8 cellular contexts compared by ENCODE assay signal in the genomic region with DNA sequence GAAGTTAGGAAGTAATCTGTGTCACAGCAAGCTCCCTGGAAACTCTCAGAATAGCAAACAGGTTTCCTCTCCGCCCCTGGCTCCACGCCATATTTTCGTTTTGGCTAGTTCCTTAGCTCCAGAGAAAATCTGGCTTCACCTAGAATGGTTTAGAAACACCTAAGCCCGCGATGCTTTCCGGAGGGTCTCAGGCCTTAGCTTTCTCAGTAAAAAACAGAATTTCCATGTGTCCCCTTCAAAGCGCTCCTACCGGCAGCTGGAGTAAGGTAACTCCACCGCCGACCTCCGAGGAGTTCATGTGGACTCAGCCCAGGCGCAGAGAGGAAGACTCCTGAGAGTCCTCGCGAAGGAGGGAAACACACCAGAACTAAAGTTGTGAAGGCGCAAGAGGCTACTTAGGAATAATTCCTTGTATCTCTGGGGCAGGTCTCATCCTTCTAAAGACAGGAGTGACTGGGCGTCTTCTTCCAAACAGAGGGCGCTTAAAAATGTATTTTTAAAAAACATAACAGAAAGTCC. TPM values are rescaled to one million over a fixed set of nuclear protein-coding genes. Genes with fewer than 3 reads are reported as not detected.
A peak's percentile ranks its signal among the peaks of the same experiment; 100 is the strongest.
DNase-seq lines count a peak whose midpoint lies in the region; ATAC-seq and TF ChIP-seq lines count a peak whose summit lies in the region.

No MANE protein-coding gene starts in this region.

- no peaks in the 10 kb centered on the region for H3K9me3 ChIP-seq in effector memory CD4-positive, alpha-beta T cell (ENCODE audit: control insufficient read depth, low read length)
- H3K9me3 ChIP-seq in mesenchymal stem cell (ENCODE audit: control insufficient read depth, low read length) (no peaks in the 10 kb centered on the region), stomach (no peaks in the 10 kb centered on the region)

- H2BK15ac ChIP-seq in mesenchymal stem cell (ENCODE audit: low read depth, poor library complexity, severe bottlenecking) = no peak overlapping the region

- H3K27ac Mint-ChIP-seq in activated B cell treated with CpG ODN at 0.5 μM for 24 hours = peak overlapping the region; percentile 97

- peak overlapping the region; percentile 64 for H3K9ac ChIP-seq in mesenchymal stem cell (ENCODE audit: low read length)

- peaks cover 39% of the 10 kb centered on the region for H3K36me3 Mint-ChIP-seq in activated B cell treated with CpG ODN at 0.5 μM for 24 hours (ENCODE audit: low read depth)

- H3K9me3 Mint-ChIP-seq in activated B cell treated with CpG ODN at 0.5 μM for 24 hours = no peaks in the 10 kb centered on the region

- TF ChIP-seq POLR2A in stomach (IDR thresholded peaks at IDR 0.05) = no peak

- H4K91ac ChIP-seq in mesenchymal stem cell (ENCODE audit: low read length) = no peak overlapping the region

- H3K79me1 ChIP-seq in mesenchymal stem cell (replicated peaks; ENCODE audit: low read length, poor library complexity, severe bottlenecking) = no peaks in the 10 kb centered on the region

- no peak overlapping the region for H3K4ac ChIP-seq in mesenchymal stem cell (ENCODE audit: low read depth in 1 of 2, low read length in 2 of 2)

- DNase-seq in ELF-1 (ENCODE audit: low read depth, low spot score) = peak; percentile 46
- no peak for DNase-seq in Jurkat, Clone E6-1 (ENCODE audit: low read depth, low spot score)
- no peak for DNase-seq in activated B cell treated with CpG ODN at 0.5 μM for 24 hours
- peak in 2 of 3 donors; percentile 16 to 25 for DNase-seq in effector memory CD4-positive, alpha-beta T cell
- DNase-seq in mesenchymal stem cell = peak; percentile 18
- DNase-seq in stomach = peak; percentile 83
- no peak for DNase-seq in germinal center (ENCODE audit: low spot score)
- no peak for DNase-seq in UCSD-AML1 (lab: John Stamatoyannopoulos, UW; ENCODE audit: unreplicated experiment)

- H3K27me3 ChIP-seq in effector memory CD4-positive, alpha-beta T cell (replicated peaks; ENCODE audit: control insufficient read depth, insufficient read depth, low read length, poor library complexity, severe bottlenecking) = no peaks in the 10 kb centered on the region
- H3K27me3 ChIP-seq in mesenchymal stem cell (ENCODE audit: control insufficient read depth in 1 of 2, insufficient read depth in 1 of 2, low read length in 2 of 2) (peaks cover 47 to 51% of the 10 kb centered on the region in 2 experiments), stomach (no peaks in the 10 kb centered on the region)

- 6% methylated on average over 16 of the region's 17 CpGs for WGBS in mesenchymal stem cell
- WGBS in stomach, 5 donors = 0 to 1% (median 0%) methylated on average over 17 of the region's 17 CpGs

- H3K27ac ChIP-seq in effector memory CD4-positive, alpha-beta T cell (ENCODE audit: insufficient read depth, low read length, poor library complexity, severe bottlenecking) = peak overlapping the region; percentile 78
- H3K27ac ChIP-seq in mesenchymal stem cell (ENCODE audit: low read length, poor library complexity, severe bottlenecking) = no peak overlapping the region
- peak overlapping the region; percentile 88 to 95 (median 93) for H3K27ac ChIP-seq in stomach

- H3K27me3 Mint-ChIP-seq in activated B cell treated with CpG ODN at 0.5 μM for 24 hours = no peaks in the 10 kb centered on the region

- peaks cover 39% of the 10 kb centered on the region for H3K4me1 ChIP-seq in effector memory CD4-positive, alpha-beta T cell (ENCODE audit: control insufficient read depth, insufficient read depth, low read length, poor library complexity, severe bottlenecking)
- H3K4me1 ChIP-seq in mesenchymal stem cell (ENCODE audit: control insufficient read depth, insufficient read depth, low read depth, low read length) (peaks cover 12% of the 10 kb centered on the region), stomach (peaks cover 18 to 54% (median 39%) of the 10 kb centered on the region in 4 donors)

- intact Hi-C loops in activated B cell treated with CpG ODN at 0.5 μM for 24 hours (cut with micrococcal nuclease) = loop anchor here (1.0 to 5.0 kb wide), 3 partner anchors 17 to 1015 kb away; a partner anchor contains a TSS
- intact Hi-C loops in stomach (cut with DNase I; ENCODE audit: low total_unique reads) = no loop called here

- H3K4me2 ChIP-seq in mesenchymal stem cell (ENCODE audit: low read length, poor library complexity, severe bottlenecking) = peak overlapping the region; percentile 97

- POLR2A ChIA-PET in activated B cell treated with CpG ODN at 0.5 μM for 24 hours (lab: Charles Lee) = interaction anchor here (1.1 to 6.7 kb wide), 9 partner anchors 9 to 82 kb away, joined by 3 to 64 read pairs (median 6); no protein-coding TSS in a partner anchor

- H2AFZ ChIP-seq in mesenchymal stem cell (ENCODE audit: low read depth, low read length) = peak overlapping the region; percentile 74

- TF ChIP-seq CTCF in activated B cell treated with CpG ODN at 0.5 μM for 24 hours (IDR thresholded peaks at IDR 0.05) (no peak), stomach (IDR thresholded peaks at IDR 0.05) (no peak)

- H3K18ac ChIP-seq in mesenchymal stem cell (ENCODE audit: low read depth in 1 of 2, low read length in 2 of 2) = no peak overlapping the region

- H3K4me1 Mint-ChIP-seq in activated B cell treated with CpG ODN at 0.5 μM for 24 hours = peaks cover 92% of the 10 kb centered on the region

- H2BK5ac ChIP-seq in mesenchymal stem cell (ENCODE audit: low read depth, low read length, poor library complexity, severe bottlenecking) = no peak overlapping the region

- no peak overlapping the region for H3K14ac ChIP-seq in mesenchymal stem cell (ENCODE audit: low read length in 2 of 2)

- CTCF ChIA-PET in activated B cell treated with CpG ODN at 0.5 μM for 24 hours (lab: Charles Lee) = interaction anchor here (0.9 to 1.4 kb wide), 7 partner anchors 9 to 127 kb away, joined by 3 to 14 read pairs (median 5); no protein-coding TSS in a partner anchor

- peak overlapping the region; percentile 99 for H3K4me3 Mint-ChIP-seq in activated B cell treated with CpG ODN at 0.5 μM for 24 hours

- peak overlapping the region; percentile 58 for H3K4me3 ChIP-seq in Jurkat, Clone E6-1 (ENCODE audit: low read length)
- peak overlapping the region; percentile 83 for H3K4me3 ChIP-seq in effector memory CD4-positive, alpha-beta T cell (ENCODE audit: insufficient read depth, low read depth, low read length, poor library complexity, severe bottlenecking)
- peak overlapping the region; percentile 56 to 75 for H3K4me3 ChIP-seq in mesenchymal stem cell (ENCODE audit: insufficient read depth in 1 of 2, low read depth in 1 of 2, low read length in 2 of 2)
- peak overlapping the region; percentile 57 to 71 (median 58) for H3K4me3 ChIP-seq in stomach

- no peaks in the 10 kb centered on the region for H3K36me3 ChIP-seq in effector memory CD4-positive, alpha-beta T cell (ENCODE audit: control insufficient read depth, insufficient read depth, low read length)
- H3K36me3 ChIP-seq in mesenchymal stem cell (ENCODE audit: control insufficient read depth in 1 of 2, insufficient read depth in 2 of 2, low read depth in 1 of 2, low read length in 2 of 2) = no peaks in the 10 kb centered on the region
- H3K36me3 ChIP-seq in stomach = peaks cover 0 to 3% (median 0%) of the 10 kb centered on the region in 4 donors

- H2BK120ac ChIP-seq in mesenchymal stem cell (ENCODE audit: low read depth, low read length) = no peak overlapping the region

- peak; percentile 20 for ATAC-seq in activated B cell treated with CpG ODN at 0.5 μM for 24 hours (ENCODE audit: low read depth)

- no peak overlapping the region for H4K8ac ChIP-seq in mesenchymal stem cell (ENCODE audit: low read length)

- TF ChIP-seq EP300 in stomach (IDR thresholded peaks at IDR 0.05) = no peak

- no peak overlapping the region for H3K23ac ChIP-seq in mesenchymal stem cell (ENCODE audit: low read length in 2 of 2)

- H2AK5ac ChIP-seq in mesenchymal stem cell (ENCODE audit: low read length, severe bottlenecking) = no peak overlapping the region

- no peak overlapping the region for H2BK12ac ChIP-seq in mesenchymal stem cell (ENCODE audit: low read length in 2 of 2)

RNA-seq across cellular contexts. Expression of a gene that starts 0.4 kb away (rescaled TPM):
- polyA plus RNA-seq in Jurkat, Clone E6-1 (2012; ENCODE audit: insufficient read depth, insufficient read length) = 3.7 TPM
- total RNA-seq in activated B cell treated with CpG ODN at 0.5 μM for 24 hours (55.5 and 57.2 TPM in 2 replicates), stomach (10 to 100 TPM in 4 of 5 donors, 1 to 10 TPM in 1; 4.1 to 36.8 (median 16.2) TPM)
- 2.7 TPM for polyA plus RNA-seq in mesenchymal stem cell (2013, experiment 1 of 2)
- polyA plus RNA-seq in mesenchymal stem cell (2013, experiment 2 of 2) = 2.7 TPM
- 10 to 100 TPM in 2 of 3 donors, 1 to 10 TPM in 1; 6.8 to 17.3 (median 11.0) TPM for polyA plus RNA-seq in stomach

Comparison
In these comparisons a context has a peak if more than half of its experiments do, and no peak if none do; other contexts are left out.
1. DNase-seq: peak in ELF-1 (single experiment), effector memory CD4-positive, alpha-beta T cell (2 of 3), mesenchymal stem cell (single experiment) and stomach (single experiment); none in Jurkat, Clone E6-1 (single experiment), activated B cell treated with CpG ODN at 0.5 μM for 24 hours (single experiment), germinal center (single experiment) and UCSD-AML1 (single experiment).
2. Peak in every context shown above with its lines, with median percentiles within 50 percentile points of each other: H3K4me3 ChIP-seq.